In the genomic region with DNA sequence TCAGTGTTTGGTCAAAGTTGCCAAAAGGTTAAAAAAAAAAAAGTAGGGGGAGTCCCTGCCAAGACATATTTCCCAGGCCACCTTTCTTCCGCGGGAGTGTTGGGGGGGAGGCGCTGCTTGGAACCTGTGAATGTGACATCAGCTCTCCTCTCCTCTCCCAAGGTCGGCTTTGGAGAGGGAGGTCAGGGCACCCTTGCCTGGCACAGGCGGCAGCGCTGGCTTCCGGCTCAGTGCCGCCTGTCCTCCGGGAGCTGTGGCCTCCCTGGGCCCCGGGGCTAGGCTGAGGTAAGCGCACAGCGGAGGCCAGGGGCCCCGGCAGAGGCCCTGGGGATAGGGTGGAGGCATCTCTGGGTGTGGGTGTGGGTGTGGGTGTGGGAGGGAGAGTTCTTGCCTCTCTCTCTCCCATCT, we compare ENCODE assay signal across 24 cellular contexts. TPM values are rescaled to one million over a fixed set of nuclear protein-coding genes. Genes with fewer than 3 reads are reported as not detected.
A peak's percentile ranks its signal among the peaks of the same experiment; 100 is the strongest.
DNase-seq lines count a peak whose midpoint lies in the region; ATAC-seq and TF ChIP-seq lines count a peak whose summit lies in the region.
"Had no signal": no experiment of that assay in that cellular context is flagged by ENCODE, and none has a peak within 500 bp of the region (broad histone marks: within the 10 kb centered on the region; RNA-seq: fewer than 3 reads in every experiment).

No MANE protein-coding gene starts in this region.

- intact Hi-C loops in adrenal gland (cut with DNase I), result no loop called here
- intact Hi-C loops in lower lobe of right lung (cut with DNase I), result no loop called here

- POLR2A ChIA-PET in SK-N-SH (lab: Yijun Ruan, JAX), result interaction anchor here (0.7 kb wide), 1 partner anchor 23 kb away, joined by 3 read pairs; no protein-coding TSS in a partner anchor

- ATAC-seq in SK-N-SH treated with all-trans-retinoic acid at 6 μM for 48 hours (no peak), lower lobe of right lung (peak; percentile 38 to 47)
- ATAC-seq: GM12878; K562; natural killer cell treated with Interleukin-12 subunit alpha and Interleukin-12 subunit beta and Interleukin-15 and Interleukin-18, amount 100 ng/mL, for 72 hours; psoas muscle had no signal

- no peak overlapping the region for H3K4me3 ChIP-seq in SK-N-SH (ENCODE audit: low read depth in 2 of 2, low read length in 1 of 2)
- no peak overlapping the region for H3K4me3 ChIP-seq in adrenal gland
- peak overlapping the region; percentile 30 for H3K4me3 ChIP-seq in lower lobe of right lung
- H3K4me3 ChIP-seq: GM12878, K562, psoas muscle, tibial nerve had no signal

- H3K36me3 ChIP-seq in SK-N-SH (replicated peaks in 1 of 2; ENCODE audit: control insufficient read depth in 1 of 2, insufficient read depth in 2 of 2, low read length in 1 of 2), result no peaks in the 10 kb centered on the region
- no peaks in the 10 kb centered on the region for H3K36me3 ChIP-seq in adrenal gland (replicated peaks in 1 of 2)
- H3K36me3 ChIP-seq in lower lobe of right lung, result peaks cover 3% of the 10 kb centered on the region
- H3K36me3 ChIP-seq: tibial nerve had no signal

- H3K9me3 ChIP-seq in SK-N-SH, result no peaks in the 10 kb centered on the region
- no peaks in the 10 kb centered on the region for H3K9me3 ChIP-seq in adrenal gland (replicated peaks in 1 of 3)
- H3K9me3 ChIP-seq in lower lobe of right lung, result no peaks in the 10 kb centered on the region
- H3K9me3 ChIP-seq: psoas muscle, tibial nerve had no signal

- no peaks in the 10 kb centered on the region for H4K20me1 ChIP-seq in SK-N-SH (ENCODE audit: insufficient read depth)

- TF ChIP-seq CTCF in SK-N-SH (IDR thresholded peaks at IDR 0.05) (no peak), adrenal gland (IDR thresholded peaks at IDR 0.05) (no peak), lower lobe of right lung (IDR thresholded peaks at IDR 0.05) (no peak)

- peaks cover 19% of the 10 kb centered on the region; the same call in 1 of the 2 replicates for H3K79me2 ChIP-seq in SK-N-SH (ENCODE audit: insufficient read depth)

- DNase-seq in SK-N-SH (peak; percentile 21), adrenal gland (peak in 6 of 7 donors; percentile 29 to 53 (median 41)), lower lobe of right lung (peak; percentile 58), AG08396 (ENCODE audit: low spot score) (no peak), OCI-M1 (lab: John Stamatoyannopoulos, UW) (no peak), iPS-NIHi7 (ENCODE audit: extremely low spot score) (no peak), nucleus accumbens (lab: John Stamatoyannopoulos, UW) (no peak)
- DNase-seq: activated CD4-positive, alpha-beta T cell treated with anti-CD3 and anti-CD28 coated beads, Interleukin-2, amount 50 U/mL, for 48 hours; activated T-cell treated with anti-CD3 and anti-CD28 coated beads, Interleukin-2, amount 50 U/mL, for 1 hour; CD4-positive, alpha-beta T cell; cortex of kidney; immature natural killer cell; NCI-H1092; NCI-H2107; NCI-H82 had no signal

- no peak overlapping the region for H3K9ac ChIP-seq in SK-N-SH

- WGBS in SK-N-SH (ENCODE audit: low lambda C conversion rate), result 86% methylated on average over 8 of the region's 13 CpGs
- WGBS in adrenal gland, 4 donors, result 56 to 71% (median 58%) methylated on average over 13 of the region's 13 CpGs

- no peak overlapping the region for H2AFZ ChIP-seq in SK-N-SH (ENCODE audit: low read depth)

- no peak overlapping the region for H3K4me2 ChIP-seq in SK-N-SH

- TF ChIP-seq EP300 in SK-N-SH (IDR thresholded peaks at IDR 0.05; ENCODE audit: borderline replicate concordance in 1 of 2, low read depth in 1 of 2, low read length in 1 of 2), result no peak

- H3K9me2 ChIP-seq in SK-N-SH, result no peaks in the 10 kb centered on the region

- peaks cover 0 to 4% of the 10 kb centered on the region in 2 experiments; a peak in 3 of 4 replicates for H3K4me1 ChIP-seq in SK-N-SH (ENCODE audit: control insufficient read depth in 1 of 2, insufficient read depth in 2 of 2, low read depth in 1 of 2, low read length in 1 of 2)
- H3K4me1 ChIP-seq in adrenal gland (replicated peaks in 1 of 2), result peaks cover 3 to 14% of the 10 kb centered on the region in 2 donors
- peaks cover 43% of the 10 kb centered on the region for H3K4me1 ChIP-seq in lower lobe of right lung

- CTCF ChIA-PET in SK-N-SH (lab: Yijun Ruan, JAX), result interaction anchor here (1.4 to 3.1 kb wide), 3 partner anchors 11 to 633 kb away, joined by 3 to 41 read pairs (median 6); no protein-coding TSS in a partner anchor

- H3K27ac ChIP-seq in SK-N-SH (ENCODE audit: low read depth in 2 of 2, low read length in 1 of 2) (no peak overlapping the region), adrenal gland (no peak overlapping the region), lower lobe of right lung (peak overlapping the region; percentile 60)
- H3K27ac ChIP-seq: HL-60, psoas muscle, tibial nerve, VCaP had no signal

- TF ChIP-seq RAD21 in SK-N-SH (IDR thresholded peaks at IDR 0.05; ENCODE audit: low read length), result no peak

- H3K27me3 ChIP-seq in SK-N-SH (ENCODE audit: insufficient read depth) (no peaks in the 10 kb centered on the region), adrenal gland (no peaks in the 10 kb centered on the region), lower lobe of right lung (ENCODE audit: low read depth) (peaks cover 13% of the 10 kb centered on the region)

- no peak for TF ChIP-seq POLR2A in adrenal gland (IDR thresholded peaks at IDR 0.05)

- peaks cover 17% of the 10 kb centered on the region for H3F3A ChIP-seq in SK-N-SH (replicated peaks; ENCODE audit: insufficient read depth)

TF ChIP-seq in SK-N-SH, 30 proteins besides CTCF, POLR2A, EP300 and RAD21 (continues in another document):
- TF ChIP-seq MEF2A (IDR thresholded peaks at IDR 0.05; ENCODE audit: borderline replicate concordance, low read depth) (no peak), ELF1 (IDR thresholded peaks at IDR 0.05) (no peak), JUND (IDR thresholded peaks at IDR 0.05) (no peak), FOXJ3 (CRISPR knock-in tag; IDR thresholded peaks at IDR 0.05) (no peak), CHD2 (IDR thresholded peaks at IDR 0.05; ENCODE audit: low read length, partially characterized antibody) (no peak), SMC3 (IDR thresholded peaks at IDR 0.05; ENCODE audit: low read depth, low read length) (no peak), FOSL2 (IDR thresholded peaks at IDR 0.05; ENCODE audit: borderline replicate concordance, low read depth) (no peak), GABPA (IDR thresholded peaks at IDR 0.05; ENCODE audit: low read depth) (no peak), GATA2 (CRISPR knock-in tag; IDR thresholded peaks at IDR 0.05) (no peak)
- TF ChIP-seq, protein P1, sequence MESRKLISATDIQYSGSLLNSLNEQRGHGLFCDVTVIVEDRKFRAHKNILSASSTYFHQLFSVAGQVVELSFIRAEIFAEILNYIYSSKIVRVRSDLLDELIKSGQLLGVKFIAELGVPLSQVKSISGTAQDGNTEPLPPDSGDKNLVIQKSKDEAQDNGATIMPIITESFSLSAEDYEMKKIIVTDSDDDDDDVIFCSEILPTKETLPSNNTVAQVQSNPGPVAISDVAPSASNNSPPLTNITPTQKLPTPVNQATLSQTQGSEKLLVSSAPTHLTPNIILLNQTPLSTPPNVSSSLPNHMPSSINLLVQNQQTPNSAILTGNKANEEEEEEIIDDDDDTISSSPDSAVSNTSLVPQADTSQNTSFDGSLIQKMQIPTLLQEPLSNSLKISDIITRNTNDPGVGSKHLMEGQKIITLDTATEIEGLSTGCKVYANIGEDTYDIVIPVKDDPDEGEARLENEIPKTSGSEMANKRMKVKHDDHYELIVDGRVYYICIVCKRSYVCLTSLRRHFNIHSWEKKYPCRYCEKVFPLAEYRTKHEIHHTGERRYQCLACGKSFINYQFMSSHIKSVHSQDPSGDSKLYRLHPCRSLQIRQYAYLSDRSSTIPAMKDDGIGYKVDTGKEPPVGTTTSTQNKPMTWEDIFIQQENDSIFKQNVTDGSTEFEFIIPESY (IDR thresholded peaks at IDR 0.05; ENCODE audit: borderline replicate concordance, low read depth), result no peak

TF ChIP-seq in SK-N-SH treated with all-trans-retinoic acid at 6 μM for 48 hours, 23 proteins besides CTCF, POLR2A, EP300 and RAD21 (continues in another document):
- no peak for TF ChIP-seq ESRRG (CRISPR knock-in tag; IDR thresholded peaks at IDR 0.05)
- TF ChIP-seq GLIS3 (CRISPR knock-in tag; IDR thresholded peaks at IDR 0.05), result no peak
- TF ChIP-seq, protein P2, sequence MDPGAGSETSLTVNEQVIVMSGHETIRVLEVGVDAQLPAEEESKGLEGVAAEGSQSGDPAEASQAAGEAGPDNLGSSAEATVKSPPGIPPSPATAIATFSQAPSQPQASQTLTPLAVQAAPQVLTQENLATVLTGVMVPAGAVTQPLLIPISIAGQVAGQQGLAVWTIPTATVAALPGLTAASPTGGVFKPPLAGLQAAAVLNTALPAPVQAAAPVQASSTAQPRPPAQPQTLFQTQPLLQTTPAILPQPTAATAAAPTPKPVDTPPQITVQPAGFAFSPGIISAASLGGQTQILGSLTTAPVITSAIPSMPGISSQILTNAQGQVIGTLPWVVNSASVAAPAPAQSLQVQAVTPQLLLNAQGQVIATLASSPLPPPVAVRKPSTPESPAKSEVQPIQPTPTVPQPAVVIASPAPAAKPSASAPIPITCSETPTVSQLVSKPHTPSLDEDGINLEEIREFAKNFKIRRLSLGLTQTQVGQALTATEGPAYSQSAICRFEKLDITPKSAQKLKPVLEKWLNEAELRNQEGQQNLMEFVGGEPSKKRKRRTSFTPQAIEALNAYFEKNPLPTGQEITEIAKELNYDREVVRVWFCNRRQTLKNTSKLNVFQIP (CRISPR knock-in tag; IDR thresholded peaks at IDR 0.05; ENCODE audit: borderline replicate concordance, low read depth), result no peak
- no peak for TF ChIP-seq CSDC2 (CRISPR knock-in tag; IDR thresholded peaks at IDR 0.05)
- TF ChIP-seq SNAI2 (CRISPR knock-in tag; IDR thresholded peaks at IDR 0.05), result no peak
- no peak for TF ChIP-seq ISL1 (CRISPR knock-in tag; IDR thresholded peaks at IDR 0.05)
- no peak for TF ChIP-seq ZNF565 (CRISPR knock-in tag; conservative IDR thresholded peaks at IDR 0.05; ENCODE audit: low read depth)
- TF ChIP-seq PPARA (CRISPR knock-in tag; IDR thresholded peaks at IDR 0.05; ENCODE audit: borderline replicate concordance), result no peak
- TF ChIP-seq OSR1 (CRISPR knock-in tag; IDR thresholded peaks at IDR 0.05), result no peak
- no peak for TF ChIP-seq BACH2 (CRISPR knock-in tag; IDR thresholded peaks at IDR 0.05; ENCODE audit: borderline replicate concordance)
- no peak for TF ChIP-seq ZFP3 (CRISPR knock-in tag; IDR thresholded peaks at IDR 0.05)
- TF ChIP-seq ZNF70 (CRISPR knock-in tag; IDR thresholded peaks at IDR 0.05), result no peak
- TF ChIP-seq ZC3H10 (CRISPR knock-in tag; IDR thresholded peaks at IDR 0.05), result no peak

RNA-seq across cellular contexts. Expression of a gene that starts 1.9 kb away (rescaled TPM):
- polyA plus RNA-seq in SK-N-SH (2012; rRNA removed), result 1.3 TPM in 2 replicates
- 1.5 and 1.6 TPM in 2 replicates for polyA plus RNA-seq in SK-N-SH (2012; cell fraction: cytosol; rRNA removed)
- 1.7 and 3.4 TPM in 2 replicates for polyA plus RNA-seq in SK-N-SH (2012; cell fraction: nucleus; rRNA removed)
- 1 to 10 TPM in 5 of 8 donors, under 1 TPM in 3; 0.18 to 7.9 (median 1.3) TPM for total RNA-seq in adrenal gland
- 1 to 10 TPM; 2.8 to 5.4 (median 3.0) TPM for polyA plus RNA-seq in adrenal gland
- 61.2 TPM for total RNA-seq in lower lobe of right lung
- total RNA-seq: A673, K562 had no signal
- polyA plus RNA-seq: immature natural killer cell had no signal

Comparison
In these comparisons a context has a peak if more than half of its experiments do, and no peak if none do; other contexts are left out.
1. DNase-seq: peak in SK-N-SH (single experiment), adrenal gland (6 of 7) and lower lobe of right lung (single experiment); none in AG08396 (single experiment), OCI-M1 (single experiment), iPS-NIHi7 (single experiment) and nucleus accumbens (0 of 56).